27 cellular contexts compared by ENCODE assay signal in the genomic region with DNA sequence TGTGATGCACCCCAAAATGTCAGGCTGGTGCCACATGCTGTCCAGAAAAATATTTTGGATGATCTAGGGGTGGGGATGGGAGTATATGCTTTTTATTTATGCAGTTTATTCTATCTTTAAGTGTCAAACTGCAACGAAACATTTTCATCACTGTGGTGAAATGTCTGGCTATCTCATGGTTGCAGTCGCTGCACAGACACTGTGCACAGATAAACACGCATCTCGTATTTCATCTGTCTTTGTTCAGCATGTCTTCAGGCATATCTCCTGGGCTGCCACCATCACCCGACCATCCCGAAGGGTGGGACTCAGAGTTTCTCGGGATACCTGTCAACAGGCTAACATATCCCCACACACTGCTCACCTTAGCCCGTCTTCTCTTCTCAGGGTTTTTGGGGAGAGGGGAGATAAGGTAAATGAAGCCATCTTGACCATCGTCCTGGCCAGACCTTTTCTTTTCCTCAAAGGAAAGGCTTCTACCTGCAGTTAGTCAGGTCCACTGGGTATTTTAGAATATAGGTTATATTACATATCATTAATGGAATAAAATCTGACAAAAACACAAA.
"Had no signal": no experiment of that assay in that cellular context is flagged by ENCODE, and none has a peak within 500 bp of the region (broad histone marks: within the 10 kb centered on the region; RNA-seq: fewer than 3 reads in every experiment).

No MANE protein-coding gene starts in this region.

- H3K27ac ChIP-seq: foreskin keratinocyte, lower lobe of right lung, sigmoid colon, stomach, vagina had no signal

- H3K27me3 ChIP-seq: foreskin keratinocyte, sigmoid colon, stomach, vagina had no signal

- ATAC-seq: activated CD4-positive, alpha-beta T cell treated with anti-CD3 and anti-CD28 coated beads for 36 hours; activated naive CD4-positive, alpha-beta T cell treated with anti-CD3 and anti-CD28 coated beads, Interleukin-2, amount 50 U/mL, for 72 hours; activated T-helper 17 cell treated with anti-CD3 and anti-CD28 coated beads, Interleukin-2, amount 50 U/mL, for 72 hours; foreskin keratinocyte; left lobe of liver; lower lobe of right lung; stimulated activated memory B cell treated with anti-CD40 and anti-IgM and Interleukin-4, amounts not matched to agents 10 μg/mL and 1 μg/mL and 100 μg/mL, for 72 hours had no signal

- H3K4me1 ChIP-seq: lower lobe of right lung, sigmoid colon, stomach, vagina had no signal

- H3K4me2 ChIP-seq: smooth muscle cell had no signal

- H3K9me3 ChIP-seq: lower lobe of right lung, stomach, vagina had no signal

- H3K4me3 ChIP-seq: lower lobe of right lung, sigmoid colon, smooth muscle cell, stomach, vagina had no signal

- FAIRE-seq: endometrium, kidney, TTC549 had no signal

- DNase-seq: activated B cell treated with CpG ODN at 0.5 μM for 24 hours; activated CD4-positive, alpha-beta T cell treated with anti-CD3 and anti-CD28 coated beads for 36 hours; activated CD4-positive, alpha-beta T cell treated with anti-CD3 and anti-CD28 coated beads, Interleukin-2, amount 50 U/mL, for 4 hours; activated CD8-positive, alpha-beta memory T cell treated with anti-CD3 and anti-CD28 coated beads for 24 hours; activated CD8-positive, alpha-beta memory T cell treated with anti-CD3 and anti-CD28 coated beads, Interleukin-2, amount 50 U/mL, for 4 hours; activated T-cell treated with anti-CD3 and anti-CD28 coated beads, Interleukin-2, amount 50 U/mL, for 24 hours; aorta; effector CD4-positive, alpha-beta T cell; foreskin keratinocyte; kidney; lower lobe of right lung; mesendoderm; naive B cell; occipital lobe; posterior cingulate gyrus; sigmoid colon; stimulated activated CD4-positive, alpha-beta T cell treated with anti-CD3 and anti-CD28 coated beads, Interleukin-15, amount 100 ng/mL, for 24 hours; stomach; trophoblast cell had no signal

- H3K36me3 ChIP-seq: lower lobe of right lung, sigmoid colon, stomach, vagina had no signal
